In the genomic region with DNA sequence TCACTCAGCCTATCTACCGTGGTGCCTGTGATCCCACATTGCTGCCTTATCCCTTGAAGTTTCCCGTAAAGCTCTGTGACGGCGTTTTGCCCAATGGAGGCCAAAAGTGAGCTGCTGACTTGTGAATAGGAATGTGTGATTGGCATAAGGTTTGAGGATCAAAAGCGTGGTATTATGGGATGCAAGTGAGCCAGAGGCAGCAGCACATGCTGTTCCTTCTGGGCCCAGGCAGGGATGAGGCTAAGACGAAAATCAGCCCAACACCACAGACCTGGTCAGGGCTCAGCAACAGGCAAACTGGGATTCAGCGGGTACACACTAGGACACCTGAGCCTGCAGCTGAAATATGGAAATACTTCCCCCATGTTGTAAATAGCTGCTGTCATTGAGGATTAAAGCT, we compare ENCODE assay signal across 15 cellular contexts. TPM values are rescaled to one million over a fixed set of nuclear protein-coding genes. Genes with fewer than 3 reads are reported as not detected.
DNase-seq lines count a peak whose midpoint lies in the region; ATAC-seq and TF ChIP-seq lines count a peak whose summit lies in the region.
"Had no signal": no experiment of that assay in that cellular context is flagged by ENCODE, and none has a peak within 500 bp of the region (broad histone marks: within the 10 kb centered on the region; RNA-seq: fewer than 3 reads in every experiment).

No MANE protein-coding gene starts in this region.

- DNase-seq in activated CD8-positive, alpha-beta memory T cell treated with anti-CD3 and anti-CD28 coated beads, Interleukin-2, amount 50 U/mL, for 48 hours = peak; percentile 7
- no peak for DNase-seq in activated CD8-positive, alpha-beta memory T cell treated with anti-CD3 and anti-CD28 coated beads, Interleukin-2, amount 10 ng/mL, durations not matched to agents 7 days and 5 days
- DNase-seq in esophagus muscularis mucosa (ENCODE audit: extremely low spot score) = peak; percentile 64
- peak; percentile 18 for DNase-seq in ureter (ENCODE audit: low spot score)
- no peak for DNase-seq in NCI-H510A (lab: John Stamatoyannopoulos, UW)
- DNase-seq in SW 1271 (lab: John Stamatoyannopoulos, UW) = no peak
- DNase-seq: 8988T; Caco-2; CD8-positive, alpha-beta T cell had no signal

- intact Hi-C loops in esophagus muscularis mucosa (cut with DNase I) = loop anchor here (10.0 kb wide), 1 partner anchor 176 kb away; no protein-coding TSS in a partner anchor

- H3K4me3 ChIP-seq in esophagus muscularis mucosa = no peak overlapping the region
- H3K4me3 ChIP-seq: BLaER1, HAP-1 had no signal

- no peak for TF ChIP-seq POLR2A in esophagus muscularis mucosa (IDR thresholded peaks at IDR 0.05; ENCODE audit: low read depth)

- peaks cover 0 to 63% (median 0%) of the 10 kb centered on the region in 4 donors for H3K27me3 ChIP-seq in esophagus muscularis mucosa
- H3K27me3 ChIP-seq: BLaER1 had no signal

- TF ChIP-seq CTCF in esophagus muscularis mucosa (IDR thresholded peaks at IDR 0.05) = no peak

- no peak overlapping the region for H3K27ac ChIP-seq in esophagus muscularis mucosa (replicated peaks in 1 of 4)
- H3K27ac ChIP-seq: BLaER1, HL-60 had no signal

- no peak overlapping the region for H3K27ac Mint-ChIP-seq in activated CD8-positive, alpha-beta memory T cell treated with anti-CD3 and anti-CD28 coated beads, Interleukin-2, amount 10 ng/mL, durations not matched to agents 7 days and 5 days
- H3K27ac Mint-ChIP-seq: CD8-positive, alpha-beta T cell had no signal

- no peaks in the 10 kb centered on the region for H3K4me1 Mint-ChIP-seq in activated CD8-positive, alpha-beta memory T cell treated with anti-CD3 and anti-CD28 coated beads, Interleukin-2, amount 10 ng/mL, durations not matched to agents 7 days and 5 days

- no peak for TF ChIP-seq EP300 in esophagus muscularis mucosa (IDR thresholded peaks at IDR 0.05)

- no peak for ATAC-seq in activated CD8-positive, alpha-beta memory T cell treated with anti-CD3 and anti-CD28 coated beads, Interleukin-2, amount 10 ng/mL, durations not matched to agents 7 days and 5 days
- ATAC-seq in HG03521 (IDR thresholded peaks at IDR 0.05; ENCODE audit: unreplicated experiment) = no peak
- ATAC-seq: CD8-positive, alpha-beta T cell had no signal

- CTCF ChIA-PET in activated CD8-positive, alpha-beta memory T cell treated with anti-CD3 and anti-CD28 coated beads, Interleukin-2, amount 10 ng/mL, durations not matched to agents 7 days and 5 days (lab: Charles Lee) = interaction anchor here (0.8 to 3.9 kb wide), 4 partner anchors 10 to 31 kb away, joined by 3 to 11 read pairs (median 6); no protein-coding TSS in a partner anchor

- peaks cover 3% of the 10 kb centered on the region for H3K27me3 Mint-ChIP-seq in activated CD8-positive, alpha-beta memory T cell treated with anti-CD3 and anti-CD28 coated beads, Interleukin-2, amount 10 ng/mL, durations not matched to agents 7 days and 5 days

- H3K36me3 Mint-ChIP-seq in activated CD8-positive, alpha-beta memory T cell treated with anti-CD3 and anti-CD28 coated beads, Interleukin-2, amount 10 ng/mL, durations not matched to agents 7 days and 5 days = no peaks in the 10 kb centered on the region
- H3K36me3 Mint-ChIP-seq: CD8-positive, alpha-beta T cell had no signal

- H3K9me3 ChIP-seq in esophagus muscularis mucosa = peaks cover 0 to 9% (median 7%) of the 10 kb centered on the region in 4 donors
- H3K9me3 ChIP-seq: BLaER1, Caco-2, HAP-1 had no signal

- no peaks in the 10 kb centered on the region for H3K4me1 ChIP-seq in esophagus muscularis mucosa
- H3K4me1 ChIP-seq: Caco-2, HAP-1 had no signal

- 71% methylated on average over 7 of the region's 7 CpGs for WGBS in esophagus muscularis mucosa

- no peak overlapping the region for H3K4me3 Mint-ChIP-seq in activated CD8-positive, alpha-beta memory T cell treated with anti-CD3 and anti-CD28 coated beads, Interleukin-2, amount 10 ng/mL, durations not matched to agents 7 days and 5 days
- H3K4me3 Mint-ChIP-seq: CD8-positive, alpha-beta T cell had no signal

- no peaks in the 10 kb centered on the region for H3K9me3 Mint-ChIP-seq in activated CD8-positive, alpha-beta memory T cell treated with anti-CD3 and anti-CD28 coated beads, Interleukin-2, amount 10 ng/mL, durations not matched to agents 7 days and 5 days (ENCODE audit: low read depth)

- H3K36me3 ChIP-seq in esophagus muscularis mucosa = no peaks in the 10 kb centered on the region
- H3K36me3 ChIP-seq: BLaER1, HAP-1 had no signal

RNA-seq across cellular contexts. Expression of gene SLC6A11, which starts 47.0 kb away (rescaled TPM):
- total RNA-seq in activated CD8-positive, alpha-beta memory T cell treated with anti-CD3 and anti-CD28 coated beads, Interleukin-2, amount 10 ng/mL, durations not matched to agents 7 days and 5 days = not detected
- total RNA-seq in esophagus muscularis mucosa (not detected), ureter (4.1 TPM)
- total RNA-seq: A673; Caco-2; CD8-positive, alpha-beta T cell; HT1080 had no signal

Comparison
In these comparisons a context has a peak if more than half of its experiments do, and no peak if none do; other contexts are left out.
1. DNase-seq: peak in activated CD8-positive, alpha-beta memory T cell treated with anti-CD3 and anti-CD28 coated beads, Interleukin-2, amount 50 U/mL, for 48 hours (single experiment), esophagus muscularis mucosa (single experiment) and ureter (single experiment); none in activated CD8-positive, alpha-beta memory T cell treated with anti-CD3 and anti-CD28 coated beads, Interleukin-2, amount 10 ng/mL, durations not matched to agents 7 days and 5 days (single experiment), NCI-H510A (single experiment) and SW 1271 (0 of 2).